ENCODE assay signal across 8 cellular contexts in the genomic region with DNA sequence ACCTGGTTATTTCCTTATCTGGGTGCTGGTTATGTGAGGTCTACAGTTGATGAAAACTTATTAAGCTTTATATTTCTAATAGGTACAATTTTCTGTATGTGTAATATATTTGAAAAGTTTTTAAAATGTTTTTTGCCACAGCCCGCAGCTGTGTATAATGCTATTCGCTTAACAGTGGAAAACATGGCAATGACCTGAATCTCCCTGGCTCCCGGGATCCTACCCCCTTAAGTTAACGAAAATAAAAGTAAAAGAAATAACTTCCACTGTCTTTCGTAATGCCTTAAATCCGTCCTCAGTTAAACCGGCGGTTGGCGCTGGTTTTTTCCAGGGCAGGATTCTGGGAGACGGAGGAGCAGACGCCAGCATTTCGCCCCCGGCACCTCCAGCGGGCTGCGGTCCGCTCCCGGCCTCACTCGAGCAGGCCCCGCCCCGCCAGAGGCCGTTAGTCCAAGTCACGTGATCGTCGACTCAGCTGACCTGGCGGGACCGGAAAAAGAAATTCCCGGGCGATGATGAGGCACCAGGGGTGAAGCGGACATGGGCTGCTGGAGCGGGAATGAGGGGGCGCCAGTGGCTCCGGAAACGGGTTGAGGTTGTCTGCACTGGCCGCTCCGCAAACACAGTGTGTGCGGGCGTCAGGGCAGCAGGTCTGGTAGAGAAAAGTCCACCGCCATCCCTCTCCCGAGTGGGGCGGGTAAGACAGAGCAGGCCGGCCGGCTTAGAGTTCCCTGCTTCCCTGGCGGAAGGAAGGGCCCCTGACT. TPM values are rescaled to one million over a fixed set of nuclear protein-coding genes. Genes with fewer than 3 reads are reported as not detected.
A peak's percentile ranks its signal among the peaks of the same experiment; 100 is the strongest.
DNase-seq lines count a peak whose midpoint lies in the region; ATAC-seq lines count a peak whose summit lies in the region.
"Not testable (repeated sequence)": the region's sequence is repeated elsewhere in the genome, so short reads cannot be mapped to it uniquely, and the experiment has no call there.

No MANE protein-coding gene starts in this region.

- not testable (repeated sequence) for H3K27me3 Mint-ChIP-seq in effector memory CD8-positive, alpha-beta T cell

- ATAC-seq in HG02885 (IDR thresholded peaks at IDR 0.05; ENCODE audit: poor library complexity, unreplicated experiment) = peak; percentile 80
- ATAC-seq in effector memory CD8-positive, alpha-beta T cell (replicated peaks) = peak; percentile 73

- H3K27ac Mint-ChIP-seq in effector memory CD8-positive, alpha-beta T cell = peak overlapping the region in 1 of 2 donors; percentile 41

- H3K36me3 Mint-ChIP-seq in effector memory CD8-positive, alpha-beta T cell (ENCODE audit: insufficient read depth) = not testable (repeated sequence)

- peak overlapping the region in 1 of 2 donors; percentile 79 for H3K4me3 Mint-ChIP-seq in effector memory CD8-positive, alpha-beta T cell

- H3K4me1 Mint-ChIP-seq in effector memory CD8-positive, alpha-beta T cell (ENCODE audit: low read depth in 2 of 2) = not testable (repeated sequence)

- H3K9me3 Mint-ChIP-seq in effector memory CD8-positive, alpha-beta T cell = not testable (repeated sequence)

- DNase-seq in GM04504 (ENCODE audit: low read depth) (peak; percentile 33), RPMI8226 (peak; percentile 88), kidney tubule cell (ENCODE audit: low spot score) (peak; percentile 75), renal cortical epithelial cell (ENCODE audit: low read depth) (peak; percentile 30), superior temporal gyrus (ENCODE audit: extremely low spot score) (peak; percentile 79)
- DNase-seq in activated T-cell treated with anti-CD3 and anti-CD28 coated beads, Interleukin-2, amount 50 U/mL, for 48 hours = peak; percentile 56 to 64
- DNase-seq in effector memory CD8-positive, alpha-beta T cell = peak; percentile 26 to 42 (median 40)

RNA-seq across cellular contexts. Expression of gene GOLGA6B, which starts 17.8 kb away (rescaled TPM):
- total RNA-seq in renal cortical epithelial cell = not detected in 2 replicates

RNA-seq across cellular contexts. Expression of gene HIGD2B, which starts 49.3 kb away (rescaled TPM):
- 0.15 TPM in 1 of 2 replicates, not detected in the other for total RNA-seq in renal cortical epithelial cell

RNA-seq across cellular contexts. Expression of gene BBS4, which starts 49.3 kb away (rescaled TPM):
- 17.7 and 26.7 TPM in 2 replicates for total RNA-seq in renal cortical epithelial cell

Comparison
In these comparisons a context has a peak if more than half of its experiments do, and no peak if none do; other contexts are left out.
1. Peak in every context shown above with its lines: DNase-seq and ATAC-seq.
2. DNase-seq: peak in every context shown above with its lines; median percentile 88 in RPMI8226; 79 in superior temporal gyrus; 75 in kidney tubule cell; 60 in activated T-cell treated with anti-CD3 and anti-CD28 coated beads, Interleukin-2, amount 50 U/mL, for 48 hours; 40 in effector memory CD8-positive, alpha-beta T cell; 33 in GM04504; 30 in renal cortical epithelial cell.